Comparison of ENCODE assay signal across 1 cellular context in the genomic region with DNA sequence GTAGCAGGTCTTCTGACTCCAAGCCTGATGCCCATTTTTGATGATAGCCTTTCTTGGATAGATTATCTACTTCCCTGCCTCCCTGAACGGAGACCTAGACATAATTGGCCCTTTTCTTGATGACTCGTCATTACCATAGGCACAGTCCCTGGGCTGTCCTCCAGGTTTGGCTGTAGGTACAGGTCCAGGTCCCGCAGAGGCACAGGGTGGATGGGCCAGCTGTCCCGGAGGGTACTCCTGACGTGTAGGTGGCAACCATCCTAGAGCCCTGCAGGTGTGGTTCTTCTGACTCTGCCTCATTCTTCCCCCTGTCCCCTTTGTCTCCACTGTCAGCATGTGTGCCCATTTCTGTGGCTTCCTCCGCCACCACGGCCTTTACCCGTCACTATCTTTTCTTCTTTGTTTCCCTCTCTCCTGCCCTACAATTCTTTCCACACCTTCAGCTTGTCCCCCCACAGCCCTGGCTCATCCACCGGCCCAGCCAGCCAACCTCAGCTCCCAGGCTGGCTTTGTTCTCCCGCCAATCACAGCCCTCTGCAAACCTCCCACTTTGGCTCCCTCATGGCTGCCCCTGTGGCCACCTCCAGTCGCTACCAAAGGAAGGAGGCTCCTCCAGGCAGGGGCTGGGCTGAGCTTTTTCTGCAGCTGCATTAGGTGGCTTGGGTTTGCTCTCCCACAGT.
TF ChIP-seq lines count a peak whose summit lies in the region.

No MANE protein-coding gene starts in this region.

TF ChIP-seq in liver, 16 proteins besides CTCF, POLR2A, EP300 and RAD21 (continued from another document):
- TF ChIP-seq, protein P1, sequence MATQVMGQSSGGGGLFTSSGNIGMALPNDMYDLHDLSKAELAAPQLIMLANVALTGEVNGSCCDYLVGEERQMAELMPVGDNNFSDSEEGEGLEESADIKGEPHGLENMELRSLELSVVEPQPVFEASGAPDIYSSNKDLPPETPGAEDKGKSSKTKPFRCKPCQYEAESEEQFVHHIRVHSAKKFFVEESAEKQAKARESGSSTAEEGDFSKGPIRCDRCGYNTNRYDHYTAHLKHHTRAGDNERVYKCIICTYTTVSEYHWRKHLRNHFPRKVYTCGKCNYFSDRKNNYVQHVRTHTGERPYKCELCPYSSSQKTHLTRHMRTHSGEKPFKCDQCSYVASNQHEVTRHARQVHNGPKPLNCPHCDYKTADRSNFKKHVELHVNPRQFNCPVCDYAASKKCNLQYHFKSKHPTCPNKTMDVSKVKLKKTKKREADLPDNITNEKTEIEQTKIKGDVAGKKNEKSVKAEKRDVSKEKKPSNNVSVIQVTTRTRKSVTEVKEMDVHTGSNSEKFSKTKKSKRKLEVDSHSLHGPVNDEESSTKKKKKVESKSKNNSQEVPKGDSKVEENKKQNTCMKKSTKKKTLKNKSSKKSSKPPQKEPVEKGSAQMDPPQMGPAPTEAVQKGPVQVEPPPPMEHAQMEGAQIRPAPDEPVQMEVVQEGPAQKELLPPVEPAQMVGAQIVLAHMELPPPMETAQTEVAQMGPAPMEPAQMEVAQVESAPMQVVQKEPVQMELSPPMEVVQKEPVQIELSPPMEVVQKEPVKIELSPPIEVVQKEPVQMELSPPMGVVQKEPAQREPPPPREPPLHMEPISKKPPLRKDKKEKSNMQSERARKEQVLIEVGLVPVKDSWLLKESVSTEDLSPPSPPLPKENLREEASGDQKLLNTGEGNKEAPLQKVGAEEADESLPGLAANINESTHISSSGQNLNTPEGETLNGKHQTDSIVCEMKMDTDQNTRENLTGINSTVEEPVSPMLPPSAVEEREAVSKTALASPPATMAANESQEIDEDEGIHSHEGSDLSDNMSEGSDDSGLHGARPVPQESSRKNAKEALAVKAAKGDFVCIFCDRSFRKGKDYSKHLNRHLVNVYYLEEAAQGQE (IDR thresholded peaks at IDR 0.05): no peak
- TF ChIP-seq, protein P2, sequence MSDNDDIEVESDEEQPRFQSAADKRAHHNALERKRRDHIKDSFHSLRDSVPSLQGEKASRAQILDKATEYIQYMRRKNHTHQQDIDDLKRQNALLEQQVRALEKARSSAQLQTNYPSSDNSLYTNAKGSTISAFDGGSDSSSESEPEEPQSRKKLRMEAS (IDR thresholded peaks at IDR 0.05): no peak
- TF ChIP-seq FOXA1 (IDR thresholded peaks at IDR 0.05): no peak
